1 cellular context compared by ENCODE assay signal in the genomic region with DNA sequence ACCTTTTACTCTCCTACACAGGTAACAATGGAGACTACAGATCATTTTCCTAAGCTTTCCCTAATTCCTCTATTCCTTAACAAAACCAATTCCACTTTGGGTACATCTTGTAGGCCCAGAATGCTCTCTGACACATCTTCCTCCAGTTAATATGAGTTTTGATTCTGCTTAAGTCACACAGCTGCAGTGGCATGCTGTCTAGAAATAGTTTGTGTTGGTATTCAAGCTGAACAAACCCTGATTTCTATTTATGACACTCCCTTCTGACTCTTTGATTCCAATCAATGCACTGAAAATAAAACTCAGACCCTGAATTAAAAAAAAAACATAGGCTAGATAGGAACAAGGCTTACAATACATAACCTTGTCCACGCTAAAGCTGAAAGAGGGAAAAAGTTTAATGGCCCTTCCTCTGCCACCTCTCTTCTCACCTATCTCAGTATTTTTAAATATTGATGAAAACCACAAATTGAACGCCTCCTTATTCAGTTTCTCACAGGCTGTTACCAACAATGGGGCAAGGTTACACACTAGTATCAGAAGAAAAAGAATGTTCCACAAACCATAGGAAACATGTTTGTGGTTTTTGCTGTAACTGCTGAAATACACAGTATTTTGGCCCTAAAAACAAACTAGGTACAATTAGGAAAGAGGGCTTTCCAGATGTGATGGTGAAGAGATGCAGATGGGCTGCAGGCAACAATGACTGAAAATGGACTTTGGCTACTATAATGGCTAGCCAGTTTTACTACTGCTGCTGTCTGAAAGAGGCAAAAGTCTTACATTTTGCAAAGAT.
A peak's percentile ranks its signal among the peaks of the same experiment; 100 is the strongest.
TF ChIP-seq lines count a peak whose summit lies in the region.

No MANE protein-coding gene starts in this region.

TF ChIP-seq in GM12878, 131 proteins besides CTCF, POLR2A, EP300 and RAD21:
- TF ChIP-seq IKZF1 (conservative IDR thresholded peaks at IDR 0.05) (0 out of 2 replicates have a peak, but pooled peaks have one; percentile 20), MEF2B (IDR thresholded peaks at IDR 0.05; ENCODE audit: partially characterized antibody, poor library complexity, severe bottlenecking) (no peak), CHD2 (IDR thresholded peaks at IDR 0.05; ENCODE audit: borderline replicate concordance, low read depth, low read length) (no peak), FOS (IDR thresholded peaks at IDR 0.05; ENCODE audit: borderline replicate concordance, extremely low read depth, insufficient read length) (no peak), YBX1 (IDR thresholded peaks at IDR 0.05) (no peak), IKZF2 (IDR thresholded peaks at IDR 0.05) (peak; percentile 26 to 45; a peak in 2 of 4 replicates), MTA2 (IDR thresholded peaks at IDR 0.05; ENCODE audit: low read depth) (peak; percentile 35; the same call in 1 of the 2 replicates), POLR2AphosphoS5 (IDR thresholded peaks at IDR 0.05; ENCODE audit: low read length) (no peak), CBX5 (IDR thresholded peaks at IDR 0.05; ENCODE audit: low read depth) (no peak), SUPT20H (IDR thresholded peaks at IDR 0.05; ENCODE audit: borderline replicate concordance, control insufficient read depth, low read depth, low read length) (no peak), NRF1 (conservative IDR thresholded peaks at IDR 0.05; ENCODE audit: low read depth, low read length) (no peak), SIN3A (IDR thresholded peaks at IDR 0.05; ENCODE audit: low read depth, low read length) (no peak), RUNX3 (IDR thresholded peaks at IDR 0.05; ENCODE audit: low read length) (peak; percentile 75)
- TF ChIP-seq, protein P1, sequence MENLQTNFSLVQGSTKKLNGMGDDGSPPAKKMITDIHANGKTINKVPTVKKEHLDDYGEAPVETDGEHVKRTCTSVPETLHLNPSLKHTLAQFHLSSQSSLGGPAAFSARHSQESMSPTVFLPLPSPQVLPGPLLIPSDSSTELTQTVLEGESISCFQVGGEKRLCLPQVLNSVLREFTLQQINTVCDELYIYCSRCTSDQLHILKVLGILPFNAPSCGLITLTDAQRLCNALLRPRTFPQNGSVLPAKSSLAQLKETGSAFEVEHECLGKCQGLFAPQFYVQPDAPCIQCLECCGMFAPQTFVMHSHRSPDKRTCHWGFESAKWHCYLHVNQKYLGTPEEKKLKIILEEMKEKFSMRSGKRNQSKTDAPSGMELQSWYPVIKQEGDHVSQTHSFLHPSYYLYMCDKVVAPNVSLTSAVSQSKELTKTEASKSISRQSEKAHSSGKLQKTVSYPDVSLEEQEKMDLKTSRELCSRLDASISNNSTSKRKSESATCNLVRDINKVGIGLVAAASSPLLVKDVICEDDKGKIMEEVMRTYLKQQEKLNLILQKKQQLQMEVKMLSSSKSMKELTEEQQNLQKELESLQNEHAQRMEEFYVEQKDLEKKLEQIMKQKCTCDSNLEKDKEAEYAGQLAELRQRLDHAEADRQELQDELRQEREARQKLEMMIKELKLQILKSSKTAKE (IDR thresholded peaks at IDR 0.05; ENCODE audit: low read depth, poor library complexity, severe bottlenecking) = no peak
- TF ChIP-seq, protein P2, sequence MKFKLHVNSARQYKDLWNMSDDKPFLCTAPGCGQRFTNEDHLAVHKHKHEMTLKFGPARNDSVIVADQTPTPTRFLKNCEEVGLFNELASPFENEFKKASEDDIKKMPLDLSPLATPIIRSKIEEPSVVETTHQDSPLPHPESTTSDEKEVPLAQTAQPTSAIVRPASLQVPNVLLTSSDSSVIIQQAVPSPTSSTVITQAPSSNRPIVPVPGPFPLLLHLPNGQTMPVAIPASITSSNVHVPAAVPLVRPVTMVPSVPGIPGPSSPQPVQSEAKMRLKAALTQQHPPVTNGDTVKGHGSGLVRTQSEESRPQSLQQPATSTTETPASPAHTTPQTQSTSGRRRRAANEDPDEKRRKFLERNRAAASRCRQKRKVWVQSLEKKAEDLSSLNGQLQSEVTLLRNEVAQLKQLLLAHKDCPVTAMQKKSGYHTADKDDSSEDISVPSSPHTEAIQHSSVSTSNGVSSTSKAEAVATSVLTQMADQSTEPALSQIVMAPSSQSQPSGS (IDR thresholded peaks at IDR 0.05; ENCODE audit: low read length) = no peak
- TF ChIP-seq, protein P3, sequence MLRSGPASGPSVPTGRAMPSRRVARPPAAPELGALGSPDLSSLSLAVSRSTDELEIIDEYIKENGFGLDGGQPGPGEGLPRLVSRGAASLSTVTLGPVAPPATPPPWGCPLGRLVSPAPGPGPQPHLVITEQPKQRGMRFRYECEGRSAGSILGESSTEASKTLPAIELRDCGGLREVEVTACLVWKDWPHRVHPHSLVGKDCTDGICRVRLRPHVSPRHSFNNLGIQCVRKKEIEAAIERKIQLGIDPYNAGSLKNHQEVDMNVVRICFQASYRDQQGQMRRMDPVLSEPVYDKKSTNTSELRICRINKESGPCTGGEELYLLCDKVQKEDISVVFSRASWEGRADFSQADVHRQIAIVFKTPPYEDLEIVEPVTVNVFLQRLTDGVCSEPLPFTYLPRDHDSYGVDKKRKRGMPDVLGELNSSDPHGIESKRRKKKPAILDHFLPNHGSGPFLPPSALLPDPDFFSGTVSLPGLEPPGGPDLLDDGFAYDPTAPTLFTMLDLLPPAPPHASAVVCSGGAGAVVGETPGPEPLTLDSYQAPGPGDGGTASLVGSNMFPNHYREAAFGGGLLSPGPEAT (IDR thresholded peaks at IDR 0.05; ENCODE audit: low read depth) = 0 out of 2 replicates have a peak, but pooled peaks have one; percentile 34
- TF ChIP-seq, protein P4, sequence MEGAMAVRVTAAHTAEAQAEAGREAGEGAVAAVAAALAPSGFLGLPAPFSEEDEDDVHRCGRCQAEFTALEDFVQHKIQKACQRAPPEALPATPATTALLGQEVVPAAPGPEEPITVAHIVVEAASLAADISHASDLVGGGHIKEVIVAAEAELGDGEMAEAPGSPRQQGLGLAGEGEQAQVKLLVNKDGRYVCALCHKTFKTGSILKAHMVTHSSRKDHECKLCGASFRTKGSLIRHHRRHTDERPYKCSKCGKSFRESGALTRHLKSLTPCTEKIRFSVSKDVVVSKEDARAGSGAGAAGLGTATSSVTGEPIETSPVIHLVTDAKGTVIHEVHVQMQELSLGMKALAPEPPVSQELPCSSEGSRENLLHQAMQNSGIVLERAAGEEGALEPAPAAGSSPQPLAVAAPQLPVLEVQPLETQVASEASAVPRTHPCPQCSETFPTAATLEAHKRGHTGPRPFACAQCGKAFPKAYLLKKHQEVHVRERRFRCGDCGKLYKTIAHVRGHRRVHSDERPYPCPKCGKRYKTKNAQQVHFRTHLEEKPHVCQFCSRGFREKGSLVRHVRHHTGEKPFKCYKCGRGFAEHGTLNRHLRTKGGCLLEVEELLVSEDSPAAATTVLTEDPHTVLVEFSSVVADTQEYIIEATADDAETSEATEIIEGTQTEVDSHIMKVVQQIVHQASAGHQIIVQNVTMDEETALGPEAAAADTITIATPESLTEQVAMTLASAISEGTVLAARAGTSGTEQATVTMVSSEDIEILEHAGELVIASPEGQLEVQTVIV (IDR thresholded peaks at IDR 0.05; ENCODE audit: borderline replicate concordance, partially characterized antibody) = no peak
- TF ChIP-seq, protein P5, sequence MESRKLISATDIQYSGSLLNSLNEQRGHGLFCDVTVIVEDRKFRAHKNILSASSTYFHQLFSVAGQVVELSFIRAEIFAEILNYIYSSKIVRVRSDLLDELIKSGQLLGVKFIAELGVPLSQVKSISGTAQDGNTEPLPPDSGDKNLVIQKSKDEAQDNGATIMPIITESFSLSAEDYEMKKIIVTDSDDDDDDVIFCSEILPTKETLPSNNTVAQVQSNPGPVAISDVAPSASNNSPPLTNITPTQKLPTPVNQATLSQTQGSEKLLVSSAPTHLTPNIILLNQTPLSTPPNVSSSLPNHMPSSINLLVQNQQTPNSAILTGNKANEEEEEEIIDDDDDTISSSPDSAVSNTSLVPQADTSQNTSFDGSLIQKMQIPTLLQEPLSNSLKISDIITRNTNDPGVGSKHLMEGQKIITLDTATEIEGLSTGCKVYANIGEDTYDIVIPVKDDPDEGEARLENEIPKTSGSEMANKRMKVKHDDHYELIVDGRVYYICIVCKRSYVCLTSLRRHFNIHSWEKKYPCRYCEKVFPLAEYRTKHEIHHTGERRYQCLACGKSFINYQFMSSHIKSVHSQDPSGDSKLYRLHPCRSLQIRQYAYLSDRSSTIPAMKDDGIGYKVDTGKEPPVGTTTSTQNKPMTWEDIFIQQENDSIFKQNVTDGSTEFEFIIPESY (IDR thresholded peaks at IDR 0.05) = no peak
